12 cellular contexts compared by ENCODE assay signal in the genomic region with DNA sequence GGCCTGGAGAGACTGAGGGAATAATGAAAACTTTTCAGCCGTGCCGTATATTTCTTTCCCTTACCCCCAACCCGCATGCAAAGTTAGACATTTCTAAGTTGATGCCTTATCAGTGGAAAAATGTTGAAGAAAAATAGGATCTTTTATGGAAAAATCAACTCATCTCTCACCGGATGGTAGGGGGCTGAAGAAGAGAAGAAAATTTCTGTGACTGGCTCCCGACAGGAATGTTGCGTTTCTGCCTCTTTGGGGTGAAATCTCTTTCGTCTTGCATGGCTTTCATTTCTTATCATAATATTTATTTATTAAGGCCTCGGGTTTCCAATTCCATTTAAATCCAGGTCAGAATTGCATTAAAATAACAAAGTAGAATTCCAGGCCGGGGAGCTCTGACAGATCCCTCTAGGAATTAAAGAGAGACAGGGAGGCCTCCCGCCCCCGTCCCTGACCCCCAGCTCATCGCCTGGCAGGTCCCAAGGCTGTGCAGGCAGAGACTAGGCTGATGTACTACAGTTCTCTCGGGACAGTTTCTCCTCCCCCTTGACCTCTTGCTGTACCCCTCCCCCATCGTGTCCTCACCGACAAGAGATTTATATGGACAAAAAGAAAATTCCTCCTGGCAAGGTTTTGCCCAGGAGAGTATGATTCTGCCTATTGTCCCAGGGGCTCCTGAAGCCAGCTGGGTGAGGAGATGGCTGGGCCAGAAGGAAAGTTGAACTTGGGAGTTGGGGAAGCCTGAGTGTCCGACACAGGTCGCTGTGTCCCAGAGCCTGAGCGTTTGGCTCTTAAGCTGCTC. TPM values are rescaled to one million over a fixed set of nuclear protein-coding genes. Genes with fewer than 3 reads are reported as not detected.
DNase-seq lines count a peak whose midpoint lies in the region; ATAC-seq and TF ChIP-seq lines count a peak whose summit lies in the region.
"Had no signal": no experiment of that assay in that cellular context is flagged by ENCODE, and none has a peak within 500 bp of the region (broad histone marks: within the 10 kb centered on the region; RNA-seq: fewer than 3 reads in every experiment).

No MANE protein-coding gene starts in this region.

- no peak for DNase-seq in AG10803 (ENCODE audit: low read depth)
- DNase-seq in MG63 = peak; percentile 32
- peak in 1 of 2 donors; percentile 41 for DNase-seq in foreskin fibroblast
- DNase-seq in neural crest cell (ENCODE audit: low read depth, low spot score) = no peak
- DNase-seq in esophagus squamous epithelium (lab: John Stamatoyannopoulos, UW) = no peak
- no peak for DNase-seq in HCEC 1CT
- no peak for DNase-seq in HEK293T (ENCODE audit: extremely low spot score)
- DNase-seq: activated CD4-positive, alpha-beta memory T cell treated with anti-CD3 and anti-CD28 coated beads, Interleukin-2, amount 10 ng/mL, durations not matched to agents 7 days and 5 days had no signal

- H3K36me3 ChIP-seq in MG63 = no peaks in the 10 kb centered on the region
- no peaks in the 10 kb centered on the region for H3K36me3 ChIP-seq in esophagus squamous epithelium
- H3K36me3 ChIP-seq: pancreas had no signal

- H3K4me3 Mint-ChIP-seq in neural crest cell = peak overlapping the region; percentile 94
- H3K4me3 Mint-ChIP-seq: activated CD4-positive, alpha-beta memory T cell treated with anti-CD3 and anti-CD28 coated beads, Interleukin-2, amount 10 ng/mL, durations not matched to agents 7 days and 5 days had no signal

- H3K9me3 ChIP-seq in MG63 (no peaks in the 10 kb centered on the region), esophagus squamous epithelium (no peaks in the 10 kb centered on the region)
- H3K9me3 ChIP-seq: pancreas had no signal

- H3K27ac Mint-ChIP-seq in neural crest cell (ENCODE audit: unreplicated experiment) = no peak overlapping the region
- H3K27ac Mint-ChIP-seq: activated CD4-positive, alpha-beta memory T cell treated with anti-CD3 and anti-CD28 coated beads, Interleukin-2, amount 10 ng/mL, durations not matched to agents 7 days and 5 days had no signal

- TF ChIP-seq CTCF in AG10803 (conservative IDR thresholded peaks at IDR 0.05; ENCODE audit: low read length) (no peak), foreskin fibroblast (IDR thresholded peaks at IDR 0.05; ENCODE audit: low read depth, low read length) (no peak), neural crest cell (conservative IDR thresholded peaks at IDR 0.05) (no peak), esophagus squamous epithelium (IDR thresholded peaks at IDR 0.05) (no peak)

- H3K27me3 ChIP-seq in MG63 (no peaks in the 10 kb centered on the region), esophagus squamous epithelium (peaks cover 0 to 74% (median 12%) of the 10 kb centered on the region in 4 donors)

- ATAC-seq in HG03378 (IDR thresholded peaks at IDR 0.05; ENCODE audit: unreplicated experiment) = no peak
- ATAC-seq: HCT116 had no signal

- intact Hi-C loops in esophagus squamous epithelium (cut with DNase I) = no loop called here

- no peak for TF ChIP-seq POLR2A in esophagus squamous epithelium (IDR thresholded peaks at IDR 0.05)

- H3K4me1 ChIP-seq in esophagus squamous epithelium = peaks cover 13 to 24% (median 16%) of the 10 kb centered on the region in 3 donors

- 46 to 58% methylated on average over 13 to 18 of the region's 18 CpGs for WGBS in esophagus squamous epithelium, 2 donors

- H3K4me1 Mint-ChIP-seq in neural crest cell = peaks cover 56% of the 10 kb centered on the region

- no peaks in the 10 kb centered on the region for H3K36me3 Mint-ChIP-seq in neural crest cell (ENCODE audit: low read depth)

- CTCF ChIA-PET in HEK293T (lab: Yijun Ruan, JAX) = interaction anchor here (2.2 to 3.6 kb wide), 2 partner anchors 9 to 26 kb away, joined by 12 to 20 read pairs; no protein-coding TSS in a partner anchor

- H3K27ac ChIP-seq in esophagus squamous epithelium = no peak overlapping the region
- H3K27ac ChIP-seq: HL-60, pancreas had no signal

- POLR2A ChIA-PET in HEK293T (lab: Yijun Ruan, JAX) = interaction anchor here (1.4 to 1.7 kb wide), 2 partner anchors 11 to 458 kb away, joined by 3 to 8 read pairs; partner anchors contain the start of gene SNRPC

- H3K4me3 ChIP-seq in AG10803 (ENCODE audit: low read length) (peak overlapping the region; percentile 69), MG63 (peak overlapping the region; percentile 64), foreskin fibroblast (ENCODE audit: low read depth in 1 of 2, low read length in 2 of 2) (peak overlapping the region; percentile 59 to 66), esophagus squamous epithelium (peak overlapping the region in 2 of 4 donors; percentile 54 to 75)

- no peaks in the 10 kb centered on the region for H3K9me3 Mint-ChIP-seq in neural crest cell
- H3K9me3 Mint-ChIP-seq: activated CD4-positive, alpha-beta memory T cell treated with anti-CD3 and anti-CD28 coated beads, Interleukin-2, amount 10 ng/mL, durations not matched to agents 7 days and 5 days had no signal

- H3K27me3 Mint-ChIP-seq in neural crest cell (ENCODE audit: low read depth) = peaks cover 16% of the 10 kb centered on the region

TF ChIP-seq in HEK293T, 16 proteins besides CTCF, POLR2A, EP300 and RAD21:
- TF ChIP-seq ELF4 (IDR thresholded peaks at IDR 0.05) (no peak), SUZ12 (IDR thresholded peaks at IDR 0.05) (no peak), FOXA1 (IDR thresholded peaks at IDR 0.05) (no peak), SP1 (IDR thresholded peaks at IDR 0.05) (no peak), FOXM1 (IDR thresholded peaks at IDR 0.05; ENCODE audit: borderline replicate concordance) (no peak), BHLHE40 (IDR thresholded peaks at IDR 0.05; ENCODE audit: borderline replicate concordance) (no peak), CTBP1 (IDR thresholded peaks at IDR 0.05; ENCODE audit: borderline replicate concordance) (no peak), LEF1 (IDR thresholded peaks at IDR 0.05; ENCODE audit: borderline replicate concordance) (no peak), L3MBTL2 (conservative IDR thresholded peaks at IDR 0.05) (no peak), TARDBP (IDR thresholded peaks at IDR 0.05) (no peak), FOXK2 (IDR thresholded peaks at IDR 0.05) (no peak), NFRKB (IDR thresholded peaks at IDR 0.05) (no peak)
- TF ChIP-seq, protein P1, sequence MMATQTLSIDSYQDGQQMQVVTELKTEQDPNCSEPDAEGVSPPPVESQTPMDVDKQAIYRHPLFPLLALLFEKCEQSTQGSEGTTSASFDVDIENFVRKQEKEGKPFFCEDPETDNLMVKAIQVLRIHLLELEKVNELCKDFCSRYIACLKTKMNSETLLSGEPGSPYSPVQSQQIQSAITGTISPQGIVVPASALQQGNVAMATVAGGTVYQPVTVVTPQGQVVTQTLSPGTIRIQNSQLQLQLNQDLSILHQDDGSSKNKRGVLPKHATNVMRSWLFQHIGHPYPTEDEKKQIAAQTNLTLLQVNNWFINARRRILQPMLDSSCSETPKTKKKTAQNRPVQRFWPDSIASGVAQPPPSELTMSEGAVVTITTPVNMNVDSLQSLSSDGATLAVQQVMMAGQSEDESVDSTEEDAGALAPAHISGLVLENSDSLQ (IDR thresholded peaks at IDR 0.05) = no peak

RNA-seq across cellular contexts. Expression of gene SCUBE3, which starts 1.3 kb away (rescaled TPM):
- 2.5 and 4.2 TPM in 2 replicates for total RNA-seq in MG63 (2014; rRNA removed; shearing (Covaris generic); ENCODE audit: low replicate concordance)
- 22.2 and 22.5 TPM in 2 replicates for total RNA-seq in neural crest cell
- under 1 TPM in 2 of 4 donors, not detected in 2; 0.03 to 0.19 TPM for total RNA-seq in esophagus squamous epithelium
- total RNA-seq: activated CD4-positive, alpha-beta memory T cell treated with anti-CD3 and anti-CD28 coated beads, Interleukin-2, amount 10 ng/mL, durations not matched to agents 7 days and 5 days had no signal

RNA-seq across cellular contexts. Expression of gene ZNF76, which starts 44.5 kb away (rescaled TPM):
- 14.2 and 14.9 TPM in 2 replicates for total RNA-seq in MG63 (2014; rRNA removed; shearing (Covaris generic); ENCODE audit: low replicate concordance)
- total RNA-seq in neural crest cell = 45.0 and 47.6 TPM in 2 replicates
- 10 to 100 TPM; 10.1 to 25.0 (median 10.9) TPM for total RNA-seq in esophagus squamous epithelium
